Comparison of ENCODE assay signal across 25 cellular contexts in genomic region chr2:22934789-22935188, GRCh38.
"Had no signal": no experiment of that assay in that cellular context is flagged by ENCODE, and none has a peak within 500 bp of the region (broad histone marks: within the 10 kb centered on the region; RNA-seq: fewer than 3 reads in every experiment).

No MANE protein-coding gene starts in this region.

- DNase-seq: heart right ventricle; islet precursor cell; kidney glomerular epithelial cell; left cardiac atrium; left lung; midbrain; mucosa of descending colon; naive thymus-derived CD4-positive, alpha-beta T cell; ovary; sigmoid colon; stimulated activated CD4-positive, alpha-beta T cell treated with anti-CD3 and anti-CD28 coated beads, Interleukin-1b, Interleukin-23, amount 100 ng/mL, for 48 hours; stimulated activated CD4-positive, alpha-beta T cell treated with anti-CD3 and anti-CD28 coated beads, Interleukin-2, amount 100 ng/mL, for 48 hours; stimulated activated naive B cell treated with anti-CD40 and anti-IgM and Interleukin-4, amounts not matched to agents 10 μg/mL and 1 μg/mL and 100 μg/mL, for 72 hours; stimulated activated naive CD8-positive, alpha-beta T cell treated with anti-CD3 and anti-CD28 coated beads, Interleukin-15, Interleukin-2, amounts not matched to agents 100 U/mL and 50 U/mL, for 24 hours; stomach; testis; thyroid gland; transverse colon; upper lobe of left lung had no signal

- H3K4me3 ChIP-seq: heart right ventricle, hepatocyte, left lung, lung, mucosa of descending colon, ovary, right atrium auricular region, sigmoid colon, smooth muscle cell, stomach, testis, thyroid gland, transverse colon, upper lobe of left lung, vagina had no signal

- H3K27ac ChIP-seq: heart right ventricle, hepatocyte, left lung, ovary, right atrium auricular region, sigmoid colon, stomach, testis, thyroid gland, transverse colon, upper lobe of left lung, vagina had no signal

- H3K36me3 ChIP-seq: heart right ventricle, left lung, ovary, right atrium auricular region, sigmoid colon, stomach, thyroid gland, transverse colon, upper lobe of left lung, vagina had no signal

- H3K9me3 ChIP-seq: heart right ventricle, mucosa of descending colon, ovary, right atrium auricular region, sigmoid colon, stomach, testis, thyroid gland, transverse colon, upper lobe of left lung, vagina had no signal

- ATAC-seq: heart right ventricle; left cardiac atrium; left lung; mucosa of descending colon; naive thymus-derived CD4-positive, alpha-beta T cell; natural killer cell treated with Interleukin-12 subunit alpha and Interleukin-12 subunit beta and Interleukin-15 and Interleukin-18, amount 100 ng/mL, for 72 hours; stimulated activated naive B cell treated with anti-CD40 and anti-IgM and Interleukin-4, amounts not matched to agents 10 μg/mL and 1 μg/mL and 100 μg/mL, for 72 hours; stimulated activated naive CD8-positive, alpha-beta T cell treated with anti-CD3 and anti-CD28 coated beads, Interleukin-15, Interleukin-2, amounts not matched to agents 100 U/mL and 50 U/mL, for 24 hours had no signal

- H3K4me1 ChIP-seq: heart right ventricle, left lung, right atrium auricular region, sigmoid colon, stomach, testis, thyroid gland, upper lobe of left lung, vagina had no signal

- H3K27me3 ChIP-seq: hepatocyte, left lung, ovary, right atrium auricular region, sigmoid colon, stomach, testis, thyroid gland, transverse colon, upper lobe of left lung, vagina had no signal
